Comparison of ENCODE assay signal across 11 cellular contexts in genomic region chr3:114319453-114319852, GRCh38. TPM values are rescaled to one million over a fixed set of nuclear protein-coding genes. Genes with fewer than 3 reads are reported as not detected.
DNase-seq lines count a peak whose midpoint lies in the region; ATAC-seq and TF ChIP-seq lines count a peak whose summit lies in the region.
"Had no signal": no experiment of that assay in that cellular context is flagged by ENCODE, and none has a peak within 500 bp of the region (broad histone marks: within the 10 kb centered on the region; RNA-seq: fewer than 3 reads in every experiment).

No MANE protein-coding gene starts in this region.

- no peak for TF ChIP-seq CTCF in Calu3 (IDR thresholded peaks at IDR 0.05; ENCODE audit: unreplicated experiment)
- TF ChIP-seq CTCF in GM20000 (IDR thresholded peaks at IDR 0.05; ENCODE audit: extremely low read depth, missing control alignments) = no peak

- CTCF ChIA-PET in Calu3 (lab: Charles Lee) = interaction anchor here (0.6 to 1.3 kb wide), 3 partner anchors 16 to 28 kb away, joined by 3 to 4 read pairs (median 4); no protein-coding TSS in a partner anchor

- H3K9me3 Mint-ChIP-seq in Calu3 (ENCODE audit: low read depth, unreplicated experiment) = no peaks in the 10 kb centered on the region

- peak; percentile 24 for DNase-seq in Calu3
- peak; percentile 67 for DNase-seq in HuH-7 (ENCODE audit: low spot score)
- DNase-seq in SHP77 treated with DMSO at 0.1 percent for 48 hours (lab: John Stamatoyannopoulos, UW) = peak; percentile 70
- peak; percentile 79 for DNase-seq in iPS DF 19.7 (ENCODE audit: low read depth, low spot score)
- DNase-seq in GM20000 (ENCODE audit: low spot score) = no peak
- DNase-seq in activated CD4-positive, alpha-beta T cell treated with anti-CD3 and anti-CD28 coated beads for 4 hours = no peak
- DNase-seq: activated CD4-positive, alpha-beta T cell treated with anti-CD3 and anti-CD28 coated beads, Interleukin-2, amount 50 U/mL, for 48 hours; substantia nigra had no signal

- no peak for ATAC-seq in HG03571 (IDR thresholded peaks at IDR 0.05; ENCODE audit: unreplicated experiment)
- no peak for ATAC-seq in GM18511 (IDR thresholded peaks at IDR 0.05; ENCODE audit: unreplicated experiment)

- intact Hi-C loops in Calu3 (cut with micrococcal nuclease; ENCODE audit: unreplicated experiment) = no loop called here

- H3K36me3 Mint-ChIP-seq in Calu3 (ENCODE audit: insufficient read depth, unreplicated experiment) = no peaks in the 10 kb centered on the region

- no TSS peak for BruUV-seq in Calu3 (replicated peaks; lab: Mats Ljungman, UMichigan)

- H3K27ac Mint-ChIP-seq in Calu3 (ENCODE audit: unreplicated experiment) = peak overlapping the region; percentile 60

- no peak overlapping the region for H3K4me3 Mint-ChIP-seq in Calu3 (ENCODE audit: low read depth, unreplicated experiment)

- no peaks in the 10 kb centered on the region for H3K27me3 Mint-ChIP-seq in Calu3 (ENCODE audit: unreplicated experiment)

- H3K4me1 Mint-ChIP-seq in Calu3 (ENCODE audit: low read depth, unreplicated experiment) = peaks cover 40% of the 10 kb centered on the region

RNA-seq across cellular contexts. Expression of gene TIGIT, which starts 25.6 kb away (rescaled TPM):
- not detected in 2 replicates for total RNA-seq in Calu3 (2022)
- total RNA-seq: NCI-H460 had no signal

Comparison
In these comparisons a context has a peak if more than half of its experiments do, and no peak if none do; other contexts are left out.
1. DNase-seq: peak in Calu3 (single experiment), HuH-7 (single experiment), SHP77 treated with DMSO at 0.1 percent for 48 hours (single experiment) and iPS DF 19.7 (single experiment); none in GM20000 (single experiment) and activated CD4-positive, alpha-beta T cell treated with anti-CD3 and anti-CD28 coated beads for 4 hours (0 of 2).